15 cellular contexts compared by ENCODE assay signal in the genomic region with DNA sequence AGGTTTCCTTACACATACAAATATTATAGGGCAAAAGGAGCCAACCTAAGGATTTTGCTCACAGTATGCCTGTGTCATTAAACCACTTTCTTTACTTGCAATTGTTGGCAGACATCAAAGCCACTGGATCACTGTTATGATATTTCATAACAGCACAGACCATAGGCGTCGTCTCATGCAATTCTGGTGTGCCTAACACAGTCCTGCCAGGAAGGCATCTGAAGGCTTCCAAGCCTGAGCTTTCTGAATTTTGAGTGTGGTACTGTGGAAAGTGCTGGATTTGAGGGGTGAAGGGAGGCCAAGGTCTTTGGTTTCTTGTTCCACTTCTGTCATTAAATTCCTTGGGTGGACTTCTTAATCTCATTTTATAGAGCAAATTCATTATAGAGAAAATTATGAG.
A peak's percentile ranks its signal among the peaks of the same experiment; 100 is the strongest.
DNase-seq lines count a peak whose midpoint lies in the region; ATAC-seq and TF ChIP-seq lines count a peak whose summit lies in the region.
"Had no signal": no experiment of that assay in that cellular context is flagged by ENCODE, and none has a peak within 500 bp of the region (broad histone marks: within the 10 kb centered on the region; RNA-seq: fewer than 3 reads in every experiment).

No MANE protein-coding gene starts in this region.

- TF ChIP-seq EP300 in transverse colon (IDR thresholded peaks at IDR 0.05; ENCODE audit: low read depth) = no peak

- H3K9me3 Mint-ChIP-seq in neural crest cell = peaks cover 17% of the 10 kb centered on the region

- H3K9me3 ChIP-seq in fibroblast of lung (ENCODE audit: control insufficient read depth, insufficient read depth, low read depth, low read length) (no peaks in the 10 kb centered on the region), transverse colon (no peaks in the 10 kb centered on the region)
- H3K9me3 ChIP-seq: lower lobe of right lung, upper lobe of right lung had no signal

- H3K9ac ChIP-seq in fibroblast of lung (ENCODE audit: insufficient read depth, low read length) = no peak overlapping the region

- H4K20me1 ChIP-seq in fibroblast of lung (ENCODE audit: control insufficient read depth, extremely low read depth, insufficient read depth, low read length) = no peaks in the 10 kb centered on the region

- H3K27me3 Mint-ChIP-seq in neural crest cell (ENCODE audit: low read depth) = no peaks in the 10 kb centered on the region

- TF ChIP-seq POLR2A in transverse colon (IDR thresholded peaks at IDR 0.05) = no peak

- intact Hi-C loops in transverse colon (cut with DNase I; ENCODE audit: low total_unique reads) = no loop called here

- peak overlapping the region; percentile 99 for H3K27ac Mint-ChIP-seq in neural crest cell (ENCODE audit: unreplicated experiment)
- H3K27ac Mint-ChIP-seq: activated CD4-positive, alpha-beta memory T cell treated with anti-CD3 and anti-CD28 coated beads, Interleukin-2, amount 10 ng/mL, durations not matched to agents 7 days and 5 days; T-helper 17 cell had no signal

- no peak overlapping the region for H2AFZ ChIP-seq in fibroblast of lung (ENCODE audit: low read length)

- no peak for TF ChIP-seq CTCF in fibroblast of lung (conservative IDR thresholded peaks at IDR 0.05 in 1 of 2, IDR thresholded peaks at IDR 0.05 in 1 of 2; ENCODE audit: low read depth in 1 of 2, low read length in 2 of 2)
- no peak for TF ChIP-seq CTCF in neural crest cell (conservative IDR thresholded peaks at IDR 0.05)
- TF ChIP-seq CTCF in transverse colon (IDR thresholded peaks at IDR 0.05) = no peak

- DNase-seq in NCI-H526 treated with DMSO at 0.1 percent for 48 hours (lab: John Stamatoyannopoulos, UW) (peak; percentile 2), NCI-H526 (lab: John Stamatoyannopoulos, UW) (no peak), fibroblast of lung (ENCODE audit: low read depth in 2 of 2) (peak; percentile 50 to 65), neural crest cell (ENCODE audit: low read depth, low spot score) (no peak), transverse colon (no peak), islet precursor cell (no peak), cerebellar nuclear complex (lab: John Stamatoyannopoulos, UW) (no peak)
- DNase-seq: activated CD4-positive, alpha-beta memory T cell treated with anti-CD3 and anti-CD28 coated beads, Interleukin-2, amount 10 ng/mL, durations not matched to agents 7 days and 5 days; activated naive CD4-positive, alpha-beta T cell treated with Interleukin-2 at 50 U/mL for 16 hours; dermis blood vessel endothelial cell; lower lobe of right lung; NCI-H2081 treated with DMSO at 0.1 percent for 48 hours; T-helper 17 cell; upper lobe of right lung had no signal

- in situ Hi-C loops in transverse colon (cut with MboI; ENCODE audit: low pct_ligation_motif_present in 1 of 4, low pct_unique_long_range_greater_than_20kb in 1 of 4, low sequenced_read_pairs in 3 of 4) = no loop called here

- no peaks in the 10 kb centered on the region for H3K79me2 ChIP-seq in fibroblast of lung (ENCODE audit: control insufficient read depth, insufficient read depth, low read length)

- no peaks in the 10 kb centered on the region for H3K4me1 ChIP-seq in fibroblast of lung (ENCODE audit: control insufficient read depth, extremely low read depth, insufficient read depth, low read length)
- H3K4me1 ChIP-seq in transverse colon = peaks cover 0 to 22% (median 16%) of the 10 kb centered on the region in 4 donors
- H3K4me1 ChIP-seq: lower lobe of right lung had no signal

- peaks cover 64% of the 10 kb centered on the region for H3K4me1 Mint-ChIP-seq in neural crest cell
- H3K4me1 Mint-ChIP-seq: activated CD4-positive, alpha-beta memory T cell treated with anti-CD3 and anti-CD28 coated beads, Interleukin-2, amount 10 ng/mL, durations not matched to agents 7 days and 5 days; T-helper 17 cell had no signal

- no peak overlapping the region for H3K27ac ChIP-seq in fibroblast of lung (ENCODE audit: insufficient read depth, low read length)
- H3K27ac ChIP-seq in transverse colon = peak overlapping the region in 3 of 4 donors; percentile 17 to 44 (median 34)
- H3K27ac ChIP-seq: lower lobe of right lung, upper lobe of right lung had no signal

- peaks cover 25% of the 10 kb centered on the region for H3K36me3 Mint-ChIP-seq in neural crest cell (ENCODE audit: low read depth)

- H3K4me2 ChIP-seq in fibroblast of lung (ENCODE audit: extremely low read depth, insufficient read depth, low read length) = no peak overlapping the region

- H3K4me3 Mint-ChIP-seq in neural crest cell = no peak overlapping the region
- H3K4me3 Mint-ChIP-seq: activated CD4-positive, alpha-beta memory T cell treated with anti-CD3 and anti-CD28 coated beads, Interleukin-2, amount 10 ng/mL, durations not matched to agents 7 days and 5 days; T-helper 17 cell had no signal

- H3K27me3 ChIP-seq in fibroblast of lung (ENCODE audit: control insufficient read depth, insufficient read depth, low read length) (no peaks in the 10 kb centered on the region), transverse colon (no peaks in the 10 kb centered on the region)
- H3K27me3 ChIP-seq: upper lobe of right lung had no signal

- no peak for ATAC-seq in HG02981 (IDR thresholded peaks at IDR 0.05; ENCODE audit: unreplicated experiment)
- ATAC-seq: lower lobe of right lung, T-helper 17 cell, upper lobe of right lung had no signal

- WGBS in transverse colon (ENCODE audit: low coverage in 1 of 2), 2 donors = 43 to 69% methylated on average over 2 of the region's 2 CpGs

- H3K36me3 ChIP-seq in fibroblast of lung (ENCODE audit: control insufficient read depth, insufficient read depth, low read length) (no peaks in the 10 kb centered on the region), transverse colon (no peaks in the 10 kb centered on the region)
- H3K36me3 ChIP-seq: lower lobe of right lung, upper lobe of right lung had no signal

- H3K4me3 ChIP-seq in fibroblast of lung (replicated peaks in 1 of 4; ENCODE audit: control extremely low read depth in 1 of 4, insufficient read depth in 1 of 4, low read depth in 3 of 4, low read length in 4 of 4) (no peak overlapping the region), transverse colon (no peak overlapping the region)
- H3K4me3 ChIP-seq: lower lobe of right lung, upper lobe of right lung had no signal

Comparison
In these comparisons a context has a peak if more than half of its experiments do, and no peak if none do; other contexts are left out.
1. DNase-seq: peak in NCI-H526 treated with DMSO at 0.1 percent for 48 hours (single experiment) and fibroblast of lung (2 of 2); none in NCI-H526 (0 of 2), neural crest cell (single experiment), transverse colon (single experiment), islet precursor cell (single experiment) and cerebellar nuclear complex (0 of 2).